ENCODE assay signal across 1 cellular context in genomic region chr7:20403356-20403755, GRCh38.
TF ChIP-seq lines count a peak whose summit lies in the region.

No MANE protein-coding gene starts in this region.

TF ChIP-seq in HepG2, 621 proteins besides CTCF, POLR2A, EP300 and RAD21 (continued from another document):
- TF ChIP-seq, protein P1, sequence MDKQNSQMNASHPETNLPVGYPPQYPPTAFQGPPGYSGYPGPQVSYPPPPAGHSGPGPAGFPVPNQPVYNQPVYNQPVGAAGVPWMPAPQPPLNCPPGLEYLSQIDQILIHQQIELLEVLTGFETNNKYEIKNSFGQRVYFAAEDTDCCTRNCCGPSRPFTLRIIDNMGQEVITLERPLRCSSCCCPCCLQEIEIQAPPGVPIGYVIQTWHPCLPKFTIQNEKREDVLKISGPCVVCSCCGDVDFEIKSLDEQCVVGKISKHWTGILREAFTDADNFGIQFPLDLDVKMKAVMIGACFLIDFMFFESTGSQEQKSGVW (CRISPR knock-in tag; IDR thresholded peaks at IDR 0.05; ENCODE audit: borderline replicate concordance) = no peak
- no peak for TF ChIP-seq FOXA3 (CRISPR knock-in tag; IDR thresholded peaks at IDR 0.05)
